ENCODE assay signal across 8 cellular contexts in genomic region chr7:65872776-65873581, GRCh38. TPM values are rescaled to one million over a fixed set of nuclear protein-coding genes. Genes with fewer than 3 reads are reported as not detected.
A peak's percentile ranks its signal among the peaks of the same experiment; 100 is the strongest.
DNase-seq lines count a peak whose midpoint lies in the region; ATAC-seq and TF ChIP-seq lines count a peak whose summit lies in the region.

Gene VKORC1L1, plus strand, starts transcription at chr7:65873074. Its CDS starts 298 bp downstream, at chr7:65873372.

- H3K9ac ChIP-seq in muscle layer of colon (ENCODE audit: low read length): no peak within 1 kb of the TSS

- H3K4me1 Mint-ChIP-seq in activated T-cell treated with anti-CD3 and anti-CD28 coated beads, Interleukin-2, amount 50 U/mL, for 4 hours (ENCODE audit: low read depth): peaks cover 6% of the 10 kb centered on the region

- TF ChIP-seq POLR2A in Peyer's patch (IDR thresholded peaks at IDR 0.05): peak in 1 of 2 donors; percentile 48

- H3K4me3 ChIP-seq in Peyer's patch (peak within 1 kb of the TSS; percentile 88 to 98 (median 94)), muscle layer of colon (ENCODE audit: low read depth in 1 of 2, low read length in 2 of 2) (peak within 1 kb of the TSS; percentile 55 to 64)

- H3K36me3 ChIP-seq in Peyer's patch (no peaks in the 10 kb centered on the region), muscle layer of colon (ENCODE audit: insufficient read depth, low read length) (no peaks in the 10 kb centered on the region)

- peaks cover 3% of the 10 kb centered on the region for H3K36me3 Mint-ChIP-seq in activated T-cell treated with anti-CD3 and anti-CD28 coated beads, Interleukin-2, amount 50 U/mL, for 4 hours (ENCODE audit: insufficient read depth)

- H3K27me3 ChIP-seq in Peyer's patch: no peaks in the 10 kb centered on the region
- no peaks in the 10 kb centered on the region for H3K27me3 ChIP-seq in muscle layer of colon (ENCODE audit: control insufficient read depth in 1 of 2, insufficient read depth in 2 of 2, low read length in 2 of 2)

- H3K27me3 Mint-ChIP-seq in activated T-cell treated with anti-CD3 and anti-CD28 coated beads, Interleukin-2, amount 50 U/mL, for 4 hours (ENCODE audit: low read depth): no peaks in the 10 kb centered on the region

- peak; percentile 88 for ATAC-seq in GM21723 (IDR thresholded peaks at IDR 0.05; ENCODE audit: unreplicated experiment)
- peak; percentile 94 to 95 for ATAC-seq in activated T-cell treated with anti-CD3 and anti-CD28 coated beads, Interleukin-2, amount 50 U/mL, for 4 hours
- peak; percentile 99 for ATAC-seq in esophagus mucosa

- peak within 1 kb of the TSS; percentile 80 to 90 (median 84) for H3K27ac ChIP-seq in Peyer's patch
- no peak within 1 kb of the TSS for H3K27ac ChIP-seq in muscle layer of colon (ENCODE audit: low read depth, low read length)

- H3K9me3 ChIP-seq in Peyer's patch (no peaks in the 10 kb centered on the region), muscle layer of colon (ENCODE audit: low read length) (no peaks in the 10 kb centered on the region)

- no peak for TF ChIP-seq CTCF in Peyer's patch (IDR thresholded peaks at IDR 0.05)

- peak within 1 kb of the TSS; percentile 86 for H3K4me3 Mint-ChIP-seq in activated T-cell treated with anti-CD3 and anti-CD28 coated beads, Interleukin-2, amount 50 U/mL, for 4 hours

- in situ Hi-C loops in KBM-7 (cut with MboI; ENCODE audit: low pct_unique_long_range_greater_than_20kb, low sequenced_read_pairs): no loop called here

- peaks cover 0 to 7% (median 5%) of the 10 kb centered on the region in 4 donors for H3K4me1 ChIP-seq in Peyer's patch
- H3K4me1 ChIP-seq in muscle layer of colon (ENCODE audit: insufficient read depth, low read length): no peaks in the 10 kb centered on the region

- no peaks in the 10 kb centered on the region for H3K9me3 Mint-ChIP-seq in activated T-cell treated with anti-CD3 and anti-CD28 coated beads, Interleukin-2, amount 50 U/mL, for 4 hours

- DNase-seq in DMS53 (lab: John Stamatoyannopoulos, UW): peak; percentile 99
- peak; percentile 74 for DNase-seq in KBM-7
- DNase-seq in Peyer's patch: peak; percentile 91 to 98 (median 97)
- DNase-seq in activated T-cell treated with anti-CD3 and anti-CD28 coated beads, Interleukin-2, amount 50 U/mL, for 4 hours: peak; percentile 94
- DNase-seq in stimulated activated CD8-positive, alpha-beta memory T cell treated with anti-CD3 and anti-CD28 coated beads, Interleukin-4, amount 100 ng/mL, for 48 hours: peak; percentile 95

RNA-seq across cellular contexts. Expression of gene VKORC1L1, which starts in this region (rescaled TPM):
- total RNA-seq in Peyer's patch: 10 to 100 TPM in 2 of 4 donors, 1 to 10 TPM in 2; 5.0 to 11.0 (median 9.4) TPM
- total RNA-seq in activated T-cell treated with anti-CD3 and anti-CD28 coated beads, Interleukin-2, amount 50 U/mL, for 4 hours: 10 to 100 TPM; 20.0 to 25.0 (median 24.9) TPM
- 12.8 TPM for total RNA-seq in esophagus mucosa
